ENCODE assay signal across 1 cellular context in genomic region chr11:73288197-73288872, GRCh38.
TF ChIP-seq lines count a peak whose summit lies in the region.

No MANE protein-coding gene starts in this region.

TF ChIP-seq in HepG2, 621 proteins besides CTCF, POLR2A, EP300 and RAD21:
- TF ChIP-seq DZIP1 (CRISPR knock-in tag; IDR thresholded peaks at IDR 0.05) (no peak), ZFP36 (IDR thresholded peaks at IDR 0.05; ENCODE audit: borderline replicate concordance, low read depth, low read length, partially characterized antibody) (peak; percentile 80), ZFP37 (CRISPR knock-in tag; IDR thresholded peaks at IDR 0.05; ENCODE audit: borderline replicate concordance) (no peak), ZNF547 (CRISPR knock-in tag; IDR thresholded peaks at IDR 0.05) (no peak), NR2F6 (IDR thresholded peaks at IDR 0.05) (no peak), NR2F6 (CRISPR knock-in tag; IDR thresholded peaks at IDR 0.05) (peak; percentile 53; the same call in 1 of the 2 replicates), SMARCC2 (IDR thresholded peaks at IDR 0.05) (no peak), ZNF121 (CRISPR knock-in tag; IDR thresholded peaks at IDR 0.05) (0 out of 2 replicates have a peak, but pooled peaks have one; percentile 16), NR2F1 (CRISPR knock-in tag; IDR thresholded peaks at IDR 0.05) (0 out of 4 replicates have a peak, but pooled peaks of 1 of the 2 experiments have one; percentile 28), ZMYM3 (CRISPR knock-in tag; IDR thresholded peaks at IDR 0.05) (peak; percentile 97), ZNF768 (CRISPR knock-in tag; IDR thresholded peaks at IDR 0.05) (peak; percentile 100), ZNF720 (CRISPR knock-in tag; IDR thresholded peaks at IDR 0.05) (no peak), CBX2 (IDR thresholded peaks at IDR 0.05; ENCODE audit: low read depth, low read length) (no peak), CBX2 (CRISPR knock-in tag; IDR thresholded peaks at IDR 0.05; ENCODE audit: low read depth) (no peak), KDM1A (CRISPR knock-in tag; IDR thresholded peaks at IDR 0.05) (peak; percentile 62; the same call in 1 of the 2 replicates), RCOR2 (CRISPR knock-in tag; IDR thresholded peaks at IDR 0.05) (0 out of 2 replicates have a peak, but pooled peaks have one; percentile 11), HDAC2 (CRISPR knock-in tag; IDR thresholded peaks at IDR 0.05) (0 out of 2 replicates have a peak, but pooled peaks have one; percentile 7)
